In the genomic region with DNA sequence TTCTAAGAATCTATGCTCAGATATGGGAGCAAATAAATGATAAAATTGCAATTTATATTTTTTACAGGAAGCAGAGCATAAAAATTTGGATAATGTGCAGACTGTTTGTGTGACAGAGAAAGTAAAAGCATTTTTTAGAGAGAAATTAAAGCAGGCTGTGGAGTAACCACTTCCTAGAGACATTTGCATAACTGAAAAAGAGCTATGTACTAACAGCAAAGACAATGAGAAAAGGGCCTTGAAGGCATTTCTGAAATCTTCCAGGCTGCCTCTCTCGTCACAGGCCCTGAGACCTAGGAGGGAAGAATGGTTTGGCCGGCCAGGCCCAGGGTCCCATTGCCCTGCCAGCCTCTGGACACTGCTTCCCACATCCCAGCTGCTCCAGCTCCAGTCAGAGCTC, we compare ENCODE assay signal across 15 cellular contexts.
DNase-seq lines count a peak whose midpoint lies in the region; ATAC-seq and TF ChIP-seq lines count a peak whose summit lies in the region.
"Had no signal": no experiment of that assay in that cellular context is flagged by ENCODE, and none has a peak within 500 bp of the region (broad histone marks: within the 10 kb centered on the region; RNA-seq: fewer than 3 reads in every experiment).

No MANE protein-coding gene starts in this region.

- ATAC-seq in GM19452 (IDR thresholded peaks at IDR 0.05; ENCODE audit: unreplicated experiment) (peak; percentile 62), HG02852 (IDR thresholded peaks at IDR 0.05; ENCODE audit: unreplicated experiment) (peak; percentile 84), HG03520 (IDR thresholded peaks at IDR 0.05; ENCODE audit: unreplicated experiment) (peak; percentile 56), Right ventricle myocardium inferior (no peak)

- intact Hi-C loops in Right ventricle myocardium inferior (cut with DNase I): no loop called here

- TF ChIP-seq CTCF in GM13977 (IDR thresholded peaks at IDR 0.05; ENCODE audit: extremely low read depth, insufficient read depth, missing control alignments): no peak

- in situ Hi-C loops in GM13977 (cut with MboI; ENCODE audit: low pct_unique_long_range_greater_than_20kb, low sequenced_read_pairs, unreplicated experiment): no loop called here

- DNase-seq in GM13977 (ENCODE audit: low spot score) (peak; percentile 5), AG08396 (ENCODE audit: low spot score) (no peak), 8988T (no peak), cortex of kidney (lab: John Stamatoyannopoulos, UW) (no peak), Right ventricle myocardium inferior (ENCODE audit: missing footprints) (no peak)
- DNase-seq: activated CD4-positive, alpha-beta T cell treated with anti-CD3 and anti-CD28 coated beads, Interleukin-2, amount 50 U/mL, for 4 hours; activated naive CD8-positive, alpha-beta T cell treated with anti-CD3 and anti-CD28 coated beads, Interleukin-2, amount 10 ng/mL, durations not matched to agents 7 days and 5 days; KBM-7; left ventricle myocardium inferior; NCI-H446 treated with DMSO at 0.1 percent for 48 hours; ovary; stimulated activated CD4-positive, alpha-beta T cell treated with anti-CD3 and anti-CD28 coated beads, Interleukin-2, amount 100 ng/mL, for 48 hours had no signal
